In genomic region chr4:123248260-123248659, GRCh38 we compare ENCODE assay signal across 19 cellular contexts.
DNase-seq lines count a peak whose midpoint lies in the region; ATAC-seq and TF ChIP-seq lines count a peak whose summit lies in the region.
"Had no signal": no experiment of that assay in that cellular context is flagged by ENCODE, and none has a peak within 500 bp of the region (broad histone marks: within the 10 kb centered on the region; RNA-seq: fewer than 3 reads in every experiment).

No MANE protein-coding gene starts in this region.

- peak; percentile 76 for DNase-seq in AG10803 (ENCODE audit: low read depth)
- DNase-seq in LHCN-M2 (ENCODE audit: low read depth): peak; percentile 17
- DNase-seq in esophagus muscularis mucosa (ENCODE audit: extremely low spot score): no peak
- peak; percentile 50 for DNase-seq in putamen (ENCODE audit: low spot score)
- no peak for DNase-seq in NCI-H2029 (lab: John Stamatoyannopoulos, UW)
- no peak for DNase-seq in epidermal melanocyte (ENCODE audit: insufficient read length, low spot score)
- DNase-seq in anterior cingulate cortex (lab: John Stamatoyannopoulos, UW): no peak
- DNase-seq: activated CD4-positive, alpha-beta T cell treated with anti-CD3 and anti-CD28 coated beads for 4 hours; activated effector memory CD4-positive, alpha-beta T cell treated with anti-CD3 and anti-CD28 coated beads, Interleukin-2, amount 50 U/mL, for 16 hours; adrenal gland; effector memory CD8-positive, alpha-beta T cell; gastrocnemius medialis; NCI-H146; NCI-H226; occipital lobe; sigmoid colon; stimulated activated naive CD8-positive, alpha-beta T cell treated with anti-CD3 and anti-CD28 coated beads, Interleukin-15, amount 100 ng/mL, for 72 hours; SW 1271 had no signal

- WGBS in esophagus muscularis mucosa: 53% methylated on average over 1 of the region's 1 CpG

- H3K4me1 ChIP-seq in esophagus muscularis mucosa: peaks cover 56 to 77% (median 70%) of the 10 kb centered on the region in 4 donors

- H3K27me3 ChIP-seq in esophagus muscularis mucosa: no peaks in the 10 kb centered on the region
- H3K27me3 ChIP-seq: adrenal gland, gastrocnemius medialis, sigmoid colon had no signal

- no peaks in the 10 kb centered on the region for H3K36me3 ChIP-seq in esophagus muscularis mucosa
- H3K36me3 ChIP-seq: adrenal gland, gastrocnemius medialis, sigmoid colon had no signal

- peak overlapping the region; percentile 13 to 61 (median 41) for H3K27ac ChIP-seq in esophagus muscularis mucosa (replicated peaks in 1 of 4)

- H3K9me3 ChIP-seq in esophagus muscularis mucosa: no peaks in the 10 kb centered on the region
- H3K9me3 ChIP-seq: gastrocnemius medialis, sigmoid colon had no signal

- ATAC-seq in GM18870 (IDR thresholded peaks at IDR 0.05; ENCODE audit: unreplicated experiment): no peak
- ATAC-seq: effector memory CD8-positive, alpha-beta T cell; stimulated activated naive CD8-positive, alpha-beta T cell treated with anti-CD3 and anti-CD28 coated beads, Interleukin-15, amount 100 ng/mL, for 72 hours had no signal

- TF ChIP-seq EP300 in esophagus muscularis mucosa (IDR thresholded peaks at IDR 0.05): no peak

- intact Hi-C loops in esophagus muscularis mucosa (cut with DNase I): loop anchor here (10.0 kb wide), 1 partner anchor 147 kb away; the partner anchor contains the start of gene SPRY1

- H3K4me3 ChIP-seq in AG10803 (ENCODE audit: low read length): no peak overlapping the region
- no peak overlapping the region for H3K4me3 ChIP-seq in esophagus muscularis mucosa
- H3K4me3 ChIP-seq: adrenal gland, gastrocnemius medialis, sigmoid colon had no signal

- no peak for TF ChIP-seq POLR2A in esophagus muscularis mucosa (IDR thresholded peaks at IDR 0.05; ENCODE audit: low read depth)

- TF ChIP-seq CTCF in AG10803 (conservative IDR thresholded peaks at IDR 0.05; ENCODE audit: low read length) (no peak), esophagus muscularis mucosa (IDR thresholded peaks at IDR 0.05) (no peak)

Comparison
In these comparisons a context has a peak if more than half of its experiments do, and no peak if none do; other contexts are left out.
1. DNase-seq: peak in AG10803 (single experiment), LHCN-M2 (single experiment) and putamen (single experiment); none in esophagus muscularis mucosa (single experiment), NCI-H2029 (single experiment), epidermal melanocyte (single experiment) and anterior cingulate cortex (0 of 58).